8 cellular contexts compared by ENCODE assay signal in the genomic region with DNA sequence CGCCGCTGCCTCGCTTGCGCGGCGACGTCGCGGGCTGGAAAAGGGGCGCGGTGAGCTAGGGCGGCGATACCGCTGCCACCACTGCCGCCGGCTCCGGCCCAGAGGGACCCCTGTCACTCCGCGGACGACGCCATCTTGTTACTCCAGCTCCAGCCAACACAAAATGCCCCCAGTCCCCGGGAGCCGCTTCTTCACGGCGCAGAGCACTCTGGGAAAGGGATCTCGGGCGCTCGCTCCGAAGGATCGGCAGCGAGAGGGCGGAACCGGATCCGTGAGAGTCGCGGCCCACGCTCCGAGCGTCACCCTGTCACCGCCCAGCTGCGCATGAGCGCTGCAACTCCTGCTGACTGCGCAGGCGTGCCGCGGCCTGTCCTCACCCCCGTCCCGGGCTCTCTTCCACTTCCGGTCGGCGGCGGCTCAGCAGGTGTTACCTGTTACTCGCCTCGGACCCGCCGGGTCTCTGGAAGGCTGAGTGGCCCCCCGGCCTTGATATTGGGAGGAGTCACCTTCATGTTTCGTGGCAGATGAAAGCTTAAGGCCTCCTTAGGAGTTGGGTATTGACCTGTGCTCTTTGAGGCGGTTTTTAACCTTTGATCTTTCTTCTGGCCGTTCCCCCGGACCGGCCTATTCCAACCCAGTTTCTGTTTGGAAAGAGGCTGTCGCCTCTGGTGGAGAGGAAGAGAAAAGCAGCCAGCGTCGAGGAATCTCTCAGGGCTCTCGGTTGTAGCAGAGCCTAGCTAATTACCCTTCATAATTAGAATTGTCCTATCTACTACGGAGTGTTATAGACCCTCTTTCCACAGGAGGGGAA. TPM values are rescaled to one million over a fixed set of nuclear protein-coding genes. Genes with fewer than 3 reads are reported as not detected.
DNase-seq lines count a peak whose midpoint lies in the region; ATAC-seq and TF ChIP-seq lines count a peak whose summit lies in the region.

A gene (minus strand): TSS at position 213 of the 811 bp plus-strand sequence. CDS start 475 bp downstream, outside the sequence.

- H3K27ac ChIP-seq in testis = peak within 1 kb of the TSS; percentile 99 to 100

- TF ChIP-seq POLR2A in testis (IDR thresholded peaks at IDR 0.05) = peak; percentile 24

- ATAC-seq in HG02623 (IDR thresholded peaks at IDR 0.05; ENCODE audit: unreplicated experiment) = peak; percentile 85
- ATAC-seq in activated naive CD4-positive, alpha-beta T cell treated with anti-CD3 and anti-CD28 coated beads, Interleukin-2, amount 50 U/mL, for 72 hours = peak; percentile 87 to 92
- peak; percentile 99 for ATAC-seq in omental fat pad (ENCODE audit: low FRiP score)

- peaks cover 33 to 44% of the 10 kb centered on the region in 2 donors for H3K36me3 Mint-ChIP-seq in activated naive CD4-positive, alpha-beta T cell treated with anti-CD3 and anti-CD28 coated beads, Interleukin-2, amount 50 U/mL, for 72 hours

- H3K27me3 ChIP-seq in testis = no peaks in the 10 kb centered on the region

- H3K36me3 ChIP-seq in testis (ENCODE audit: low read depth, missing control alignments) = no peaks in the 10 kb centered on the region

- peak within 1 kb of the TSS; percentile 98 to 100 for H3K27ac Mint-ChIP-seq in activated naive CD4-positive, alpha-beta T cell treated with anti-CD3 and anti-CD28 coated beads, Interleukin-2, amount 50 U/mL, for 72 hours

- WGBS in testis, 2 donors = 0% methylated on average over 11 to 67 of the region's 67 CpGs

- H3K4me1 ChIP-seq in testis = peaks cover 9% of the 10 kb centered on the region

- TF ChIP-seq CTCF in GM12864 (IDR thresholded peaks at IDR 0.05; ENCODE audit: low read depth, low read length, missing control alignments) (peak; percentile 80), omental fat pad (IDR thresholded peaks at IDR 0.05) (peak in 1 of 3 donors; percentile 82), testis (IDR thresholded peaks at IDR 0.05) (peak; percentile 78 to 97 (median 84))

- H3K9me3 Mint-ChIP-seq in activated naive CD4-positive, alpha-beta T cell treated with anti-CD3 and anti-CD28 coated beads, Interleukin-2, amount 50 U/mL, for 72 hours = no peaks in the 10 kb centered on the region

- DNase-seq in GM12864 (ENCODE audit: low read depth) = peak; percentile 95
- DNase-seq in NCI-H1092 treated with DMSO at 0.1 percent for 48 hours (lab: John Stamatoyannopoulos, UW) = peak; percentile 97
- peak; percentile 94 for DNase-seq in SKM-1 (lab: John Stamatoyannopoulos, UW; ENCODE audit: unreplicated experiment)
- DNase-seq in activated naive CD4-positive, alpha-beta T cell treated with anti-CD3 and anti-CD28 coated beads, Interleukin-2, amount 50 U/mL, for 72 hours (ENCODE audit: low spot score in 2 of 2) = peak; percentile 99
- peak; percentile 83 for DNase-seq in glomerular endothelial cell (ENCODE audit: extremely low read depth, low read depth, low spot score)
- DNase-seq in omental fat pad (ENCODE audit: low spot score) = peak; percentile 81
- DNase-seq in testis = peak; percentile 97

- intact Hi-C loops in testis (cut with DNase I; ENCODE audit: low total_unique reads) = loop anchor here (5.0 to 10.0 kb wide), 2 partner anchors 109 to 227 kb away; no protein-coding TSS in a partner anchor

- no peaks in the 10 kb centered on the region for H3K9me3 ChIP-seq in testis

- peak within 1 kb of the TSS; percentile 82 for H3K4me3 ChIP-seq in GM12864 (ENCODE audit: low read depth, low read length)
- peak within 1 kb of the TSS; percentile 99 to 100 for H3K4me3 ChIP-seq in testis

RNA-seq across cellular contexts. Expression of the gene that starts here (rescaled TPM):
- 100 to 1,000 TPM; 148 to 197 TPM for total RNA-seq in activated naive CD4-positive, alpha-beta T cell treated with anti-CD3 and anti-CD28 coated beads, Interleukin-2, amount 50 U/mL, for 72 hours
- total RNA-seq in glomerular endothelial cell = 200 and 240 TPM in 2 replicates
- total RNA-seq in omental fat pad = 100 to 1,000 TPM; 181 to 292 (median 209) TPM
- total RNA-seq in testis = 100 to 1,000 TPM; 148 to 192 TPM
- polyA plus RNA-seq in testis (ENCODE audit: insufficient read depth, low read depth, low replicate concordance) = 129 TPM

Comparison
In these comparisons a context has a peak if more than half of its experiments do, and no peak if none do; other contexts are left out.
1. Peak in every context shown above with its lines: DNase-seq, ATAC-seq, H3K4me3 ChIP-seq and H3K27ac ChIP-seq.